Comparison of ENCODE assay signal across 24 cellular contexts in genomic region chr3:13863422-13863821, GRCh38. TPM values are rescaled to one million over a fixed set of nuclear protein-coding genes. Genes with fewer than 3 reads are reported as not detected.
A peak's percentile ranks its signal among the peaks of the same experiment; 100 is the strongest.
DNase-seq lines count a peak whose midpoint lies in the region; ATAC-seq and TF ChIP-seq lines count a peak whose summit lies in the region.
"Had no signal": no experiment of that assay in that cellular context is flagged by ENCODE, and none has a peak within 500 bp of the region (broad histone marks: within the 10 kb centered on the region; RNA-seq: fewer than 3 reads in every experiment).

No MANE protein-coding gene starts in this region.

- H2BK5ac ChIP-seq in neuronal stem cell (ENCODE audit: low read length): no peak overlapping the region

- H3K4me1 Mint-ChIP-seq in GM23338: peaks cover 14% of the 10 kb centered on the region; the same call in 2 of the 3 replicates

- H3K4me3 Mint-ChIP-seq in GM23338: no peak overlapping the region

- no peaks in the 10 kb centered on the region for H3K36me3 Mint-ChIP-seq in GM23338 (ENCODE audit: low read depth)

- H3K18ac ChIP-seq in neuronal stem cell (ENCODE audit: low read length): no peak overlapping the region

- H2BK120ac ChIP-seq in neuronal stem cell (ENCODE audit: low read depth, low read length): no peak overlapping the region

- DNase-seq in GM23338 (ENCODE audit: low spot score): no peak
- peak; percentile 41 for DNase-seq in SK-MEL-5 (ENCODE audit: low read depth, low spot score)
- DNase-seq in neuronal stem cell (ENCODE audit: low spot score): peak; percentile 32
- no peak for DNase-seq in NCI-H82 (lab: John Stamatoyannopoulos, UW)
- DNase-seq: ACHN, AML-193, EL, GF-D8, KBM-7, MM.1S, NCI-H1048, NCI-H1417 treated with DMSO at 0.1 percent for 48 hours, NCI-H187 treated with DMSO at 0.1 percent for 48 hours, NCI-H2107, NCI-H510A, PC-9, RPMI8226, SHP77 treated with DMSO at 0.1 percent for 48 hours, SK-N-SH had no signal

- ATAC-seq in GM23338 (no peak), GM18867 (IDR thresholded peaks at IDR 0.05; ENCODE audit: unreplicated experiment) (no peak), HG03439 (IDR thresholded peaks at IDR 0.05; ENCODE audit: unreplicated experiment) (no peak)

- no peak overlapping the region for H2BK12ac ChIP-seq in neuronal stem cell (ENCODE audit: low read length)

- no peaks in the 10 kb centered on the region for H3K4me1 ChIP-seq in GM23338 (ENCODE audit: insufficient read depth)
- peaks cover 5% of the 10 kb centered on the region for H3K4me1 ChIP-seq in ectodermal cell (ENCODE audit: control insufficient read depth, insufficient read depth, low read length)
- H3K4me1 ChIP-seq in neuronal stem cell (ENCODE audit: control insufficient read depth in 2 of 2, insufficient read depth in 1 of 2, low read depth in 1 of 2, low read length in 2 of 2): peaks cover 16 to 21% of the 10 kb centered on the region in 2 donors

- H4K8ac ChIP-seq in neuronal stem cell (ENCODE audit: low read depth, low read length): no peak overlapping the region

- H4K20me1 ChIP-seq in GM23338 (replicated peaks; ENCODE audit: insufficient read depth): no peaks in the 10 kb centered on the region

- peak overlapping the region; percentile 76; the same call in 1 of the 2 replicates for H2AFZ ChIP-seq in GM23338
- peak overlapping the region; percentile 56 for H2AFZ ChIP-seq in neuronal stem cell (ENCODE audit: low read length)
- H2AFZ ChIP-seq: PC-9 had no signal

- in situ Hi-C loops in SK-MEL-5 (cut with HindIII; ENCODE audit: low pct_unique_long_range_greater_than_20kb, low sequenced_read_pairs): no loop called here

- no peak overlapping the region for H3K4ac ChIP-seq in neuronal stem cell (ENCODE audit: low read length)

- H3K4me3 ChIP-seq in GM23338 (no peak overlapping the region), ectodermal cell (ENCODE audit: insufficient read depth, low read depth, low read length) (no peak overlapping the region), neuronal stem cell (ENCODE audit: low read length in 2 of 2) (no peak overlapping the region)
- H3K4me3 ChIP-seq: PC-9 had no signal

- H3K27me3 ChIP-seq in GM23338 (ENCODE audit: insufficient read depth) (no peaks in the 10 kb centered on the region), ectodermal cell (ENCODE audit: control insufficient read depth, insufficient read depth, low read length, poor library complexity, severe bottlenecking) (no peaks in the 10 kb centered on the region), neuronal stem cell (ENCODE audit: control insufficient read depth in 3 of 3, insufficient read depth in 3 of 3, low read depth in 1 of 3, low read length in 3 of 3) (no peaks in the 10 kb centered on the region)

- H2BK15ac ChIP-seq in neuronal stem cell (ENCODE audit: low read length): no peak overlapping the region

- H3K23ac ChIP-seq in neuronal stem cell (ENCODE audit: low read depth, low read length, poor library complexity): no peak overlapping the region

- no peaks in the 10 kb centered on the region for H3K79me2 ChIP-seq in GM23338 (replicated peaks; ENCODE audit: insufficient read depth)

- H3K79me1 ChIP-seq in neuronal stem cell (ENCODE audit: low read depth, low read length): no peaks in the 10 kb centered on the region

- H2AK5ac ChIP-seq in neuronal stem cell (ENCODE audit: low read depth, low read length): no peak overlapping the region

- TF ChIP-seq CTCF in GM23338 (conservative IDR thresholded peaks at IDR 0.05; ENCODE audit: low read depth in 2 of 2): no peak

- no peaks in the 10 kb centered on the region; the same call in 1 of the 2 replicates for H3K9me2 ChIP-seq in GM23338 (ENCODE audit: insufficient read depth)
- H3K9me2 ChIP-seq: SK-N-SH had no signal

- H3K27ac ChIP-seq in GM23338 (ENCODE audit: low read depth) (no peak overlapping the region), ectodermal cell (ENCODE audit: insufficient read depth, low read depth, low read length, poor library complexity, severe bottlenecking) (peak overlapping the region; percentile 47), neuronal stem cell (replicated peaks; ENCODE audit: low read length) (no peak overlapping the region)
- H3K27ac ChIP-seq: C4-2B, PC-9 had no signal

- H3K36me3 ChIP-seq in GM23338 (ENCODE audit: insufficient read depth) (no peaks in the 10 kb centered on the region), ectodermal cell (ENCODE audit: control insufficient read depth, insufficient read depth, low read length) (no peaks in the 10 kb centered on the region), neuronal stem cell (replicated peaks in 1 of 2; ENCODE audit: control insufficient read depth in 2 of 2, insufficient read depth in 2 of 2, low read length in 2 of 2) (no peaks in the 10 kb centered on the region)

- H3K9ac ChIP-seq in neuronal stem cell (ENCODE audit: low read depth, low read length, poor library complexity): no peak overlapping the region
- H3K9ac ChIP-seq: SK-N-SH had no signal

- no peak overlapping the region for H4K91ac ChIP-seq in neuronal stem cell (ENCODE audit: low read depth, low read length, poor library complexity)

- H3K9me3 ChIP-seq in ectodermal cell (ENCODE audit: control insufficient read depth, low read length) (no peaks in the 10 kb centered on the region), neuronal stem cell (replicated peaks in 1 of 2; ENCODE audit: control insufficient read depth in 2 of 2, insufficient read depth in 1 of 2, low read depth in 1 of 2, low read length in 2 of 2) (no peaks in the 10 kb centered on the region)
- H3K9me3 ChIP-seq: SK-N-SH had no signal

- H3K27ac Mint-ChIP-seq in GM23338: no peak overlapping the region

- H3K4me2 ChIP-seq in GM23338 (no peak overlapping the region), neuronal stem cell (ENCODE audit: insufficient read depth, low read length, poor library complexity, severe bottlenecking) (no peak overlapping the region)
- H3K4me2 ChIP-seq: PC-9, SK-N-SH had no signal

- H3F3A ChIP-seq in GM23338 (replicated peaks; ENCODE audit: low read depth): no peaks in the 10 kb centered on the region

- H3K9me3 Mint-ChIP-seq in GM23338: no peaks in the 10 kb centered on the region; the same call in 2 of the 3 replicates

- WGBS in ectodermal cell, 2 experiments: 66 to 77% methylated on average over 6 of the region's 6 CpGs
- WGBS in neuronal stem cell (ENCODE audit: extremely low coverage in 2 of 2, insufficient read length in 2 of 2, insufficient replicate concordance in 1 of 2), 2 donors: no CpG with 5 or more reads among the region's 6 CpGs

- peaks cover 11% of the 10 kb centered on the region for H3K27me3 Mint-ChIP-seq in GM23338 (ENCODE audit: insufficient read depth, low read depth, poor library complexity)

- no peak overlapping the region for H3K14ac ChIP-seq in neuronal stem cell (ENCODE audit: low read length)

TF ChIP-seq in GM23338, 12 proteins besides CTCF, POLR2A, EP300 and RAD21 (continues in another document):
- TF ChIP-seq EZH2phosphoT487 (IDR thresholded peaks at IDR 0.05; ENCODE audit: unreplicated experiment) (no peak), REST (IDR thresholded peaks at IDR 0.05; ENCODE audit: unreplicated experiment) (no peak), ZNF331 (CRISPR knock-in tag; IDR thresholded peaks at IDR 0.05; ENCODE audit: low read depth) (no peak), POLR2AphosphoS5 (IDR thresholded peaks at IDR 0.05; ENCODE audit: low read depth) (no peak), STAT1 (IDR thresholded peaks at IDR 0.05; ENCODE audit: unreplicated experiment) (no peak), CREB1 (CRISPR knock-in tag; IDR thresholded peaks at IDR 0.05; ENCODE audit: low read depth) (no peak), JUNB (IDR thresholded peaks at IDR 0.05; ENCODE audit: unreplicated experiment) (no peak), ZNF114 (CRISPR knock-in tag; IDR thresholded peaks at IDR 0.05) (no peak), NANOG (IDR thresholded peaks at IDR 0.05; ENCODE audit: borderline replicate concordance) (no peak)

RNA-seq across cellular contexts. Expression of gene WNT7A, which starts 16.4 kb away (rescaled TPM):
- total RNA-seq in GM23338 (2014; rRNA removed; shearing (Covaris generic)): 0.04 TPM in 1 of 2 replicates, not detected in the other
- not detected in 2 replicates for polyA plus RNA-seq in GM23338 (2016; fragmentation: Nextera tagmentation; extraction: Ambion mirVana)
- not detected in 2 replicates for total RNA-seq in SK-MEL-5 (2014; rRNA removed; shearing (Covaris generic))
- polyA plus RNA-seq in SK-MEL-5 (2015; cell fraction: cytosol; rRNA removed): not detected in 2 replicates
- polyA plus RNA-seq in SK-MEL-5 (2015; cell fraction: nucleus; rRNA removed): not detected in 2 replicates
- polyA plus RNA-seq in ectodermal cell (2013, experiment 1 of 4): 0.15 TPM
- polyA plus RNA-seq in ectodermal cell (2013, experiment 2 of 4): 0.27 TPM
- 0.64 TPM for polyA plus RNA-seq in ectodermal cell (2013, experiment 3 of 4)
- polyA plus RNA-seq in ectodermal cell (2013, experiment 4 of 4): 1.3 TPM
- 0.07 TPM for polyA plus RNA-seq in neuronal stem cell (2013, experiment 1 of 2)
- polyA plus RNA-seq in neuronal stem cell (2013, experiment 2 of 2): 0.06 TPM
- total RNA-seq: H1 had no signal
- polyA plus RNA-seq: SK-N-SH had no signal

Comparison
In these comparisons a context has a peak if more than half of its experiments do, and no peak if none do; other contexts are left out.
1. DNase-seq: peak in SK-MEL-5 (single experiment) and neuronal stem cell (single experiment); none in GM23338 (single experiment) and NCI-H82 (single experiment).